3 cellular contexts compared by ENCODE assay signal in genomic region chr6:73286752-73287151, GRCh38.
TF ChIP-seq lines count a peak whose summit lies in the region.

No MANE protein-coding gene starts in this region.

TF ChIP-seq in Ishikawa, 13 proteins besides CTCF, POLR2A, EP300 and RAD21:
- TF ChIP-seq NFIC (IDR thresholded peaks at IDR 0.05) (no peak), CEBPB (IDR thresholded peaks at IDR 0.05) (peak; percentile 72), USF1 (IDR thresholded peaks at IDR 0.05) (no peak)
TF ChIP-seq in Ishikawa: peak in this region for 1.

TF ChIP-seq in K562, 482 proteins besides CTCF, POLR2A, EP300 and RAD21:
- TF ChIP-seq IRF9 (tag; IDR thresholded peaks at IDR 0.05) (0 out of 2 replicates have a peak, but pooled peaks have one; percentile 16), CEBPB (tag; IDR thresholded peaks at IDR 0.05) (peak; percentile 74), ZNF639 (CRISPR knock-in tag; conservative IDR thresholded peaks at IDR 0.05 in 1 of 2, IDR thresholded peaks at IDR 0.05 in 1 of 2) (no peak), CEBPG (CRISPR knock-in tag; IDR thresholded peaks at IDR 0.05) (no peak), CEBPG (tag; conservative IDR thresholded peaks at IDR 0.05 in 1 of 2, IDR thresholded peaks at IDR 0.05 in 1 of 2) (peak; percentile 55 to 79), ATF3 (IDR thresholded peaks at IDR 0.05) (peak; percentile 51; the same call in 1 of the 2 replicates), ATF3 (CRISPR knock-in tag; conservative IDR thresholded peaks at IDR 0.05) (no peak)

TF ChIP-seq in SK-N-SH treated with all-trans-retinoic acid at 6 μM for 48 hours, 23 proteins besides CTCF, POLR2A, EP300 and RAD21:
- no peak for TF ChIP-seq SNAI2 (CRISPR knock-in tag; IDR thresholded peaks at IDR 0.05)
- no peak for TF ChIP-seq ZC3H10 (CRISPR knock-in tag; IDR thresholded peaks at IDR 0.05)
- no peak for TF ChIP-seq GLIS3 (CRISPR knock-in tag; IDR thresholded peaks at IDR 0.05)
- TF ChIP-seq CSRNP3 (CRISPR knock-in tag; IDR thresholded peaks at IDR 0.05) = no peak
- TF ChIP-seq ISL1 (CRISPR knock-in tag; IDR thresholded peaks at IDR 0.05) = no peak
